Comparison of ENCODE assay signal across 1 cellular context in genomic region chr11:78666675-78667129, GRCh38.
TF ChIP-seq lines count a peak whose summit lies in the region.

No MANE protein-coding gene starts in this region.

TF ChIP-seq in K562, 482 proteins besides CTCF, POLR2A, EP300 and RAD21 (continued from another document and continues in another):
- TF ChIP-seq ZKSCAN8 (CRISPR knock-in tag; IDR thresholded peaks at IDR 0.05) (peak; percentile 81; the same call in 1 of the 2 replicates), KLF16 (IDR thresholded peaks at IDR 0.05) (0 out of 2 replicates have a peak, but pooled peaks have one; percentile 29), FOXJ3 (CRISPR knock-in tag; IDR thresholded peaks at IDR 0.05) (no peak), NCOR1 (IDR thresholded peaks at IDR 0.05) (peak; percentile 81), CSDE1 (IDR thresholded peaks at IDR 0.05) (no peak), E2F8 (IDR thresholded peaks at IDR 0.05; ENCODE audit: low read depth, partially characterized antibody) (no peak), CREM (IDR thresholded peaks at IDR 0.05; ENCODE audit: low read depth) (0 out of 2 replicates have a peak, but pooled peaks have one; percentile 35), MNT (conservative IDR thresholded peaks at IDR 0.05) (no peak), SNAPC5 (CRISPR knock-in tag; IDR thresholded peaks at IDR 0.05) (no peak), ZHX1 (conservative IDR thresholded peaks at IDR 0.05; ENCODE audit: low read length) (no peak), ZNF3 (CRISPR knock-in tag; IDR thresholded peaks at IDR 0.05) (no peak), CCNT2 (IDR thresholded peaks at IDR 0.05; ENCODE audit: borderline replicate concordance, extremely low read depth, insufficient read length, low read depth, low read length) (no peak), JUND (IDR thresholded peaks at IDR 0.05; ENCODE audit: borderline replicate concordance, low read depth, low read length) (peak; percentile 74; the same call in 1 of the 2 replicates), JUND (tag; IDR thresholded peaks at IDR 0.05; ENCODE audit: borderline replicate concordance, low read depth, low read length) (peak; percentile 84), NCOA1 (IDR thresholded peaks at IDR 0.05; ENCODE audit: low read depth) (peak; percentile 43; the same call in 1 of the 2 replicates), TRIM24 (IDR thresholded peaks at IDR 0.05) (peak; percentile 58 to 69), RCOR1 (IDR thresholded peaks at IDR 0.05; ENCODE audit: borderline replicate concordance in 1 of 2, low read depth in 2 of 2, low read length in 2 of 2) (0 out of 4 replicates have a peak, but pooled peaks of 1 of the 2 experiments have one; percentile 5), ZBTB7A (IDR thresholded peaks at IDR 0.05; ENCODE audit: borderline replicate concordance, control insufficient read depth, low read depth, low read length) (no peak), ZNF445 (CRISPR knock-in tag; IDR thresholded peaks at IDR 0.05; ENCODE audit: low read depth) (no peak), FOXK1 (CRISPR knock-in tag; IDR thresholded peaks at IDR 0.05; ENCODE audit: borderline replicate concordance) (no peak), HDAC2 (IDR thresholded peaks at IDR 0.05) (no peak), TSC22D4 (tag; IDR thresholded peaks at IDR 0.05) (no peak), RFX5 (IDR thresholded peaks at IDR 0.05; ENCODE audit: low read depth, low read length) (no peak), CEBPG (CRISPR knock-in tag; IDR thresholded peaks at IDR 0.05) (no peak), CEBPG (tag; conservative IDR thresholded peaks at IDR 0.05 in 1 of 2, IDR thresholded peaks at IDR 0.05 in 1 of 2) (0 out of 4 replicates have a peak, but pooled peaks of 1 of the 2 experiments have one; percentile 8), ZNF384 (IDR thresholded peaks at IDR 0.05; ENCODE audit: low read depth, low read length) (no peak), RREB1 (CRISPR knock-in tag; IDR thresholded peaks at IDR 0.05) (no peak), LARP7 (IDR thresholded peaks at IDR 0.05) (no peak), FOSL1 (tag; conservative IDR thresholded peaks at IDR 0.05) (peak; percentile 95), CREB3 (tag; conservative IDR thresholded peaks at IDR 0.05; ENCODE audit: low read depth) (no peak), ZNF217 (CRISPR knock-in tag; IDR thresholded peaks at IDR 0.05) (no peak), RHOXF2B (CRISPR knock-in tag; conservative IDR thresholded peaks at IDR 0.05) (no peak), HDAC1 (IDR thresholded peaks at IDR 0.05) (no peak), EZH2 (IDR thresholded peaks at IDR 0.05; ENCODE audit: borderline replicate concordance, low read depth, low read length) (no peak), HEY1 (CRISPR knock-in tag; IDR thresholded peaks at IDR 0.05; ENCODE audit: borderline replicate concordance) (no peak), ZC3H4 (CRISPR knock-in tag; IDR thresholded peaks at IDR 0.05; ENCODE audit: borderline replicate concordance) (no peak), CAMTA2 (CRISPR knock-in tag; conservative IDR thresholded peaks at IDR 0.05) (no peak), FOXM1 (IDR thresholded peaks at IDR 0.05; ENCODE audit: low read depth) (peak; percentile 42; the same call in 1 of the 2 replicates), FOXM1 (CRISPR knock-in tag; IDR thresholded peaks at IDR 0.05; ENCODE audit: low read depth) (no peak)
- TF ChIP-seq, protein P1, sequence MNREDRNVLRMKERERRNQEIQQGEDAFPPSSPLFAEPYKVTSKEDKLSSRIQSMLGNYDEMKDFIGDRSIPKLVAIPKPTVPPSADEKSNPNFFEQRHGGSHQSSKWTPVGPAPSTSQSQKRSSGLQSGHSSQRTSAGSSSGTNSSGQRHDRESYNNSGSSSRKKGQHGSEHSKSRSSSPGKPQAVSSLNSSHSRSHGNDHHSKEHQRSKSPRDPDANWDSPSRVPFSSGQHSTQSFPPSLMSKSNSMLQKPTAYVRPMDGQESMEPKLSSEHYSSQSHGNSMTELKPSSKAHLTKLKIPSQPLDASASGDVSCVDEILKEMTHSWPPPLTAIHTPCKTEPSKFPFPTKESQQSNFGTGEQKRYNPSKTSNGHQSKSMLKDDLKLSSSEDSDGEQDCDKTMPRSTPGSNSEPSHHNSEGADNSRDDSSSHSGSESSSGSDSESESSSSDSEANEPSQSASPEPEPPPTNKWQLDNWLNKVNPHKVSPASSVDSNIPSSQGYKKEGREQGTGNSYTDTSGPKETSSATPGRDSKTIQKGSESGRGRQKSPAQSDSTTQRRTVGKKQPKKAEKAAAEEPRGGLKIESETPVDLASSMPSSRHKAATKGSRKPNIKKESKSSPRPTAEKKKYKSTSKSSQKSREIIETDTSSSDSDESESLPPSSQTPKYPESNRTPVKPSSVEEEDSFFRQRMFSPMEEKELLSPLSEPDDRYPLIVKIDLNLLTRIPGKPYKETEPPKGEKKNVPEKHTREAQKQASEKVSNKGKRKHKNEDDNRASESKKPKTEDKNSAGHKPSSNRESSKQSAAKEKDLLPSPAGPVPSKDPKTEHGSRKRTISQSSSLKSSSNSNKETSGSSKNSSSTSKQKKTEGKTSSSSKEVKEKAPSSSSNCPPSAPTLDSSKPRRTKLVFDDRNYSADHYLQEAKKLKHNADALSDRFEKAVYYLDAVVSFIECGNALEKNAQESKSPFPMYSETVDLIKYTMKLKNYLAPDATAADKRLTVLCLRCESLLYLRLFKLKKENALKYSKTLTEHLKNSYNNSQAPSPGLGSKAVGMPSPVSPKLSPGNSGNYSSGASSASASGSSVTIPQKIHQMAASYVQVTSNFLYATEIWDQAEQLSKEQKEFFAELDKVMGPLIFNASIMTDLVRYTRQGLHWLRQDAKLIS (CRISPR knock-in tag; IDR thresholded peaks at IDR 0.05), result no peak
- TF ChIP-seq, protein P2, sequence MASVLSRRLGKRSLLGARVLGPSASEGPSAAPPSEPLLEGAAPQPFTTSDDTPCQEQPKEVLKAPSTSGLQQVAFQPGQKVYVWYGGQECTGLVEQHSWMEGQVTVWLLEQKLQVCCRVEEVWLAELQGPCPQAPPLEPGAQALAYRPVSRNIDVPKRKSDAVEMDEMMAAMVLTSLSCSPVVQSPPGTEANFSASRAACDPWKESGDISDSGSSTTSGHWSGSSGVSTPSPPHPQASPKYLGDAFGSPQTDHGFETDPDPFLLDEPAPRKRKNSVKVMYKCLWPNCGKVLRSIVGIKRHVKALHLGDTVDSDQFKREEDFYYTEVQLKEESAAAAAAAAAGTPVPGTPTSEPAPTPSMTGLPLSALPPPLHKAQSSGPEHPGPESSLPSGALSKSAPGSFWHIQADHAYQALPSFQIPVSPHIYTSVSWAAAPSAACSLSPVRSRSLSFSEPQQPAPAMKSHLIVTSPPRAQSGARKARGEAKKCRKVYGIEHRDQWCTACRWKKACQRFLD (CRISPR knock-in tag; IDR thresholded peaks at IDR 0.05), result no peak
